Comparison of ENCODE assay signal across 14 cellular contexts in the genomic region with DNA sequence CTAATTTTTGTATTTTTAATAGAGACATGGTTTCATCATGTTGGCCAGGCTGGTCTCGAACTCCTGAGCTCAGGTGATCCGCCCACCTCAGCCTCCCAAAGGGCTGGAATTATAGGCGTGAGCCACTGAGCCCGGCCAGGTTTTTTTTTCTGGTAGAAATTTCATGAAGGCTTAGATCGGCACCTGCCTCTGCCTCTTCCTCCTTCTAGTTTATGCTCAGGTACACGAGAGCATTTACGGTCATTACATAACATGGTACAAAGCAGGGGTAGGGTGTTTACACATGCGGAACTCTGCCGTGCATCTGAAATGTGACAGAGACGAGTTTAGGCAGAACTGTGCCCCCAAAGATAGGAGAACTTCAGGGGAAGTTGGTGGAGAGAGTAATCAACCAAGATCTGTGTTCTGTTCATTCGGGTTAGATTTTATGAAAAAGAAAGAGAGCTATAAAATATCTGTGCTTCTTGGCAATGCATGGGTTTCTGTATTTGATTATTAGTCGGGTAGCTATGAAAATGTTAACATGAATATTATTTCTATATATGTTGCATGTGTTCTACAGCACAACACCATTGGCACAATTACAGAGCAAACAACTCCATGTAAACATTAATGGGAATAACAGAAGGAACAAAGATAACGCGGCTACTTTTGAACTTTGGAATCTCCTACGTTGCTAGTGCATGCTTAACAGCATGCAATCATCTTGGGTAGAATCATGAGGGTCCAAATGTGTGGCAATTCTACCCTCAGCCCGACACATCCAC. TPM values are rescaled to one million over a fixed set of nuclear protein-coding genes. Genes with fewer than 3 reads are reported as not detected.
DNase-seq lines count a peak whose midpoint lies in the region; ATAC-seq, FAIRE-seq and TF ChIP-seq lines count a peak whose summit lies in the region.
"Had no signal": no experiment of that assay in that cellular context is flagged by ENCODE, and none has a peak within 500 bp of the region (broad histone marks: within the 10 kb centered on the region; RNA-seq: fewer than 3 reads in every experiment).

No MANE protein-coding gene starts in this region.

- no peaks in the 10 kb centered on the region for H3K79me2 ChIP-seq in PC-3 (ENCODE audit: low read length)

- no peak for ATAC-seq in PC-3
- peak; percentile 75 for ATAC-seq in left lobe of liver
- ATAC-seq in CD8-positive, alpha-beta T cell = no peak

- FAIRE-seq in small intestine (lab: Jason Lieb, UNC) = no peak
- FAIRE-seq: D721Med had no signal

- intact Hi-C loops in Calu3 (cut with micrococcal nuclease; ENCODE audit: unreplicated experiment) = loop anchor here (5.0 kb wide), 2 partner anchors 54 to 131 kb away; no protein-coding TSS in a partner anchor
- intact Hi-C loops in PC-3 (cut with micrococcal nuclease) = no loop called here
- intact Hi-C loops in CD8-positive, alpha-beta T cell (cut with DNase I, micrococcal nuclease) = no loop called here

- H3K27me3 Mint-ChIP-seq in Calu3 (ENCODE audit: unreplicated experiment) = no peaks in the 10 kb centered on the region
- peaks cover 12% of the 10 kb centered on the region for H3K27me3 Mint-ChIP-seq in CD8-positive, alpha-beta T cell (ENCODE audit: low read depth)

- in situ Hi-C loops in GM13976 (cut with MboI; ENCODE audit: low sequenced_read_pairs, unreplicated experiment) = no loop called here

- H3K27me3 ChIP-seq in PC-3 (ENCODE audit: low read length) = peaks cover 4% of the 10 kb centered on the region; the same call in 1 of the 2 replicates
- H3K27me3 ChIP-seq in small intestine (ENCODE audit: control insufficient read depth in 2 of 2, insufficient read depth in 2 of 2, low read length in 2 of 2) = no peaks in the 10 kb centered on the region
- H3K27me3 ChIP-seq in CD8-positive, alpha-beta T cell (ENCODE audit: insufficient read depth, low read length) = no peaks in the 10 kb centered on the region
- H3K27me3 ChIP-seq: SJSA1 had no signal

- 16 to 54% (median 27%) methylated on average over 16 of the region's 16 CpGs for WGBS in small intestine, 3 donors

- no peak overlapping the region for H3K27ac ChIP-seq in PC-3 (ENCODE audit: low read length)
- peak overlapping the region in 1 of 2 donors; percentile 47 for H3K27ac ChIP-seq in small intestine (ENCODE audit: low read depth in 1 of 2, low read length in 1 of 2)
- H3K27ac ChIP-seq in CD8-positive, alpha-beta T cell (ENCODE audit: low read depth, low read length) = no peak overlapping the region
- H3K27ac ChIP-seq: SJSA1 had no signal

- CTCF ChIA-PET in Calu3 (lab: Charles Lee) = no interaction called here
- CTCF ChIA-PET in PC-3 (lab: Charles Lee) = no interaction called here
- CTCF ChIA-PET in CD8-positive, alpha-beta T cell (lab: Charles Lee) = no interaction called here

- H3K9me3 Mint-ChIP-seq in Calu3 (ENCODE audit: low read depth, unreplicated experiment) = no peaks in the 10 kb centered on the region
- no peaks in the 10 kb centered on the region for H3K9me3 Mint-ChIP-seq in CD8-positive, alpha-beta T cell

- H2AFZ ChIP-seq in PC-3 (ENCODE audit: low read length) = peak overlapping the region; percentile 27

- TF ChIP-seq CTCF in Calu3 (IDR thresholded peaks at IDR 0.05; ENCODE audit: unreplicated experiment) (no peak), PC-3 (conservative IDR thresholded peaks at IDR 0.05; ENCODE audit: low read depth, low read length) (no peak), GM13976 (IDR thresholded peaks at IDR 0.05; ENCODE audit: borderline replicate concordance, control extremely low read depth, extremely low read depth, insufficient read depth, missing control alignments) (no peak)
- TF ChIP-seq CTCF in CD8-positive, alpha-beta T cell (IDR thresholded peaks at IDR 0.05) = no peak

- H3F3A ChIP-seq in PC-3 (ENCODE audit: low read length, unreplicated experiment) = no peaks in the 10 kb centered on the region

- H3K36me3 Mint-ChIP-seq in Calu3 (ENCODE audit: insufficient read depth, unreplicated experiment) = no peaks in the 10 kb centered on the region
- H3K36me3 Mint-ChIP-seq in CD8-positive, alpha-beta T cell = no peaks in the 10 kb centered on the region

- DNase-seq in Calu3 (no peak), PC-3 (no peak), left lobe of liver (ENCODE audit: low spot score) (no peak), small intestine (peak; percentile 79), hypothalamus (lab: John Stamatoyannopoulos, UW) (no peak), GM13976 (ENCODE audit: low spot score) (no peak)
- DNase-seq in CD8-positive, alpha-beta T cell = no peak
- DNase-seq: AML-193, HFFc6, NCI-H187 treated with DMSO at 0.1 percent for 48 hours, NCI-H446, OCI-M1 had no signal

- no TSS peak for BruUV-seq in Calu3 (replicated peaks; lab: Mats Ljungman, UMichigan)
- no TSS peak for BruUV-seq in PC-3 (replicated peaks; lab: Mats Ljungman, UMichigan)

- H3K9me3 ChIP-seq in PC-3 (ENCODE audit: low read length) (no peaks in the 10 kb centered on the region), small intestine (ENCODE audit: control insufficient read depth, low read depth) (no peaks in the 10 kb centered on the region)
- H3K9me3 ChIP-seq in CD8-positive, alpha-beta T cell (ENCODE audit: low read length) = no peaks in the 10 kb centered on the region
- H3K9me3 ChIP-seq: SJSA1 had no signal

- POLR2A ChIA-PET in PC-3 (lab: Charles Lee; ENCODE audit: unreplicated experiment) = no interaction called here
- POLR2A ChIA-PET in CD8-positive, alpha-beta T cell (lab: Charles Lee) = no interaction called here

- H3K36me3 ChIP-seq in PC-3 (ENCODE audit: low read depth, low read length) (no peaks in the 10 kb centered on the region), small intestine (ENCODE audit: control insufficient read depth in 2 of 2, insufficient read depth in 2 of 2, low read length in 2 of 2) (no peaks in the 10 kb centered on the region)
- H3K36me3 ChIP-seq in CD8-positive, alpha-beta T cell (ENCODE audit: insufficient read depth, low read length) = no peaks in the 10 kb centered on the region
- H3K36me3 ChIP-seq: SJSA1 had no signal

- no peak overlapping the region for H3K27ac Mint-ChIP-seq in Calu3 (ENCODE audit: unreplicated experiment)
- no peak overlapping the region for H3K27ac Mint-ChIP-seq in CD8-positive, alpha-beta T cell
- H3K27ac Mint-ChIP-seq: HFFc6 had no signal

- H3K4me2 ChIP-seq in PC-3 (ENCODE audit: low read length) = peak overlapping the region; percentile 13

- H3K4me1 Mint-ChIP-seq in Calu3 (ENCODE audit: low read depth, unreplicated experiment) = peaks cover 10% of the 10 kb centered on the region
- H3K4me1 Mint-ChIP-seq in CD8-positive, alpha-beta T cell (ENCODE audit: low read depth) = peaks cover 4% of the 10 kb centered on the region

- H3K9me2 ChIP-seq in PC-3 (replicated peaks; ENCODE audit: low read length) = no peaks in the 10 kb centered on the region

- no peak overlapping the region for H3K4me3 ChIP-seq in PC-3 (ENCODE audit: low read length)
- H3K4me3 ChIP-seq in small intestine (ENCODE audit: low read depth in 1 of 2, low read length in 2 of 2) = peak overlapping the region in 1 of 2 donors; percentile 34
- H3K4me3 ChIP-seq in CD8-positive, alpha-beta T cell (ENCODE audit: low read depth, low read length) = no peak overlapping the region
- H3K4me3 ChIP-seq: SJSA1 had no signal

- H3K4me1 ChIP-seq in PC-3 (ENCODE audit: insufficient read depth, low read length) = no peaks in the 10 kb centered on the region
- no peaks in the 10 kb centered on the region for H3K4me1 ChIP-seq in small intestine (ENCODE audit: control insufficient read depth in 2 of 2, insufficient read depth in 1 of 2, low read depth in 1 of 2, low read length in 1 of 2)
- H3K4me1 ChIP-seq in CD8-positive, alpha-beta T cell (ENCODE audit: insufficient read depth, low read length) = no peaks in the 10 kb centered on the region
- H3K4me1 ChIP-seq: SJSA1 had no signal

- H4K20me1 ChIP-seq in PC-3 (ENCODE audit: low read length) = no peaks in the 10 kb centered on the region

- peak overlapping the region; percentile 25 for H3K4me3 Mint-ChIP-seq in Calu3 (ENCODE audit: low read depth, unreplicated experiment)
- no peak overlapping the region for H3K4me3 Mint-ChIP-seq in CD8-positive, alpha-beta T cell
- H3K4me3 Mint-ChIP-seq: HFFc6 had no signal

- H3K9ac ChIP-seq in PC-3 (ENCODE audit: low read length) = no peak overlapping the region

RNA-seq across cellular contexts. Expression of a gene that starts 23.6 kb away (rescaled TPM):
- total RNA-seq in Calu3 (2022) (8.3 and 13.0 TPM in 2 replicates), PC-3 (2014; rRNA removed) (8.4 and 12.2 TPM in 2 replicates), left lobe of liver (2.6 TPM)
- 10 to 100 TPM in 1 of 3 donors, 1 to 10 TPM in 2; 5.1 to 21.2 (median 6.5) TPM for polyA plus RNA-seq in small intestine
- 1 to 10 TPM; 7.1 to 8.6 TPM for total RNA-seq in CD8-positive, alpha-beta T cell
